ENCODE assay signal across 1 cellular context in genomic region chr19:18477974-18478373, GRCh38.
TF ChIP-seq lines count a peak whose summit lies in the region.

No MANE protein-coding gene starts in this region.

TF ChIP-seq in K562, 482 proteins besides CTCF, POLR2A, EP300 and RAD21 (continued from another document and continues in another):
- TF ChIP-seq PATZ1 (CRISPR knock-in tag; IDR thresholded peaks at IDR 0.05; ENCODE audit: borderline replicate concordance) (no peak), STAT5A (IDR thresholded peaks at IDR 0.05; ENCODE audit: borderline replicate concordance, low read length) (no peak), CEBPG (CRISPR knock-in tag; IDR thresholded peaks at IDR 0.05) (no peak), CEBPG (tag; conservative IDR thresholded peaks at IDR 0.05 in 1 of 2, IDR thresholded peaks at IDR 0.05 in 1 of 2) (no peak), MCM7 (IDR thresholded peaks at IDR 0.05) (no peak), TCFL5 (CRISPR knock-in tag; conservative IDR thresholded peaks at IDR 0.05) (0 out of 2 replicates have a peak, but pooled peaks have one; percentile 38), USF1 (CRISPR knock-in tag; IDR thresholded peaks at IDR 0.05) (no peak), POLR2AphosphoS2 (IDR thresholded peaks at IDR 0.05; ENCODE audit: low read length) (no peak), FOXK1 (CRISPR knock-in tag; IDR thresholded peaks at IDR 0.05; ENCODE audit: borderline replicate concordance) (no peak), KLF16 (IDR thresholded peaks at IDR 0.05) (no peak), NCOR1 (IDR thresholded peaks at IDR 0.05) (no peak), PHF20 (IDR thresholded peaks at IDR 0.05; ENCODE audit: partially characterized antibody) (no peak), FOXA1 (IDR thresholded peaks at IDR 0.05; ENCODE audit: borderline replicate concordance) (no peak), PPARD (CRISPR knock-in tag; IDR thresholded peaks at IDR 0.05) (no peak), MLLT1 (IDR thresholded peaks at IDR 0.05) (no peak), ZNF79 (CRISPR knock-in tag; IDR thresholded peaks at IDR 0.05; ENCODE audit: low read depth) (0 out of 2 replicates have a peak, but pooled peaks have one; percentile 56), ZNF592 (IDR thresholded peaks at IDR 0.05) (peak; percentile 88), ZNF609 (CRISPR knock-in tag; IDR thresholded peaks at IDR 0.05; ENCODE audit: borderline replicate concordance) (no peak), ZNF280A (IDR thresholded peaks at IDR 0.05; ENCODE audit: low read depth, partially characterized antibody) (no peak), OTX1 (CRISPR knock-in tag; IDR thresholded peaks at IDR 0.05) (no peak), FOXO4 (CRISPR knock-in tag; IDR thresholded peaks at IDR 0.05) (0 out of 2 replicates have a peak, but pooled peaks have one; percentile 71), KAT8 (IDR thresholded peaks at IDR 0.05; ENCODE audit: low read depth) (no peak), NR3C1 (CRISPR knock-in tag; IDR thresholded peaks at IDR 0.05) (no peak), ZBTB8A (IDR thresholded peaks at IDR 0.05; ENCODE audit: partially characterized antibody) (no peak), NR1H2 (CRISPR knock-in tag; IDR thresholded peaks at IDR 0.05) (no peak), ESRRA (IDR thresholded peaks at IDR 0.05; ENCODE audit: borderline replicate concordance, low read depth) (no peak), NR2C1 (IDR thresholded peaks at IDR 0.05) (no peak), NR2C1 (tag; IDR thresholded peaks at IDR 0.05) (peak; percentile 81), RBM25 (IDR thresholded peaks at IDR 0.05; ENCODE audit: low read depth, low read length, severe bottlenecking) (no peak), CREB5 (CRISPR knock-in tag; IDR thresholded peaks at IDR 0.05) (no peak), ILK (tag; IDR thresholded peaks at IDR 0.05; ENCODE audit: borderline replicate concordance, low read depth) (no peak), MTA2 (IDR thresholded peaks at IDR 0.05; ENCODE audit: low read depth) (no peak), CBX1 (IDR thresholded peaks at IDR 0.05; ENCODE audit: low read depth) (no peak), NR0B1 (IDR thresholded peaks at IDR 0.05; ENCODE audit: partially characterized antibody) (no peak), ZNF518B (CRISPR knock-in tag; IDR thresholded peaks at IDR 0.05) (no peak), ADNP (tag; IDR thresholded peaks at IDR 0.05) (no peak), SMARCE1 (IDR thresholded peaks at IDR 0.05) (no peak), GATAD2B (IDR thresholded peaks at IDR 0.05; ENCODE audit: borderline replicate concordance) (no peak)
